ENCODE assay signal across 9 cellular contexts in the genomic region with DNA sequence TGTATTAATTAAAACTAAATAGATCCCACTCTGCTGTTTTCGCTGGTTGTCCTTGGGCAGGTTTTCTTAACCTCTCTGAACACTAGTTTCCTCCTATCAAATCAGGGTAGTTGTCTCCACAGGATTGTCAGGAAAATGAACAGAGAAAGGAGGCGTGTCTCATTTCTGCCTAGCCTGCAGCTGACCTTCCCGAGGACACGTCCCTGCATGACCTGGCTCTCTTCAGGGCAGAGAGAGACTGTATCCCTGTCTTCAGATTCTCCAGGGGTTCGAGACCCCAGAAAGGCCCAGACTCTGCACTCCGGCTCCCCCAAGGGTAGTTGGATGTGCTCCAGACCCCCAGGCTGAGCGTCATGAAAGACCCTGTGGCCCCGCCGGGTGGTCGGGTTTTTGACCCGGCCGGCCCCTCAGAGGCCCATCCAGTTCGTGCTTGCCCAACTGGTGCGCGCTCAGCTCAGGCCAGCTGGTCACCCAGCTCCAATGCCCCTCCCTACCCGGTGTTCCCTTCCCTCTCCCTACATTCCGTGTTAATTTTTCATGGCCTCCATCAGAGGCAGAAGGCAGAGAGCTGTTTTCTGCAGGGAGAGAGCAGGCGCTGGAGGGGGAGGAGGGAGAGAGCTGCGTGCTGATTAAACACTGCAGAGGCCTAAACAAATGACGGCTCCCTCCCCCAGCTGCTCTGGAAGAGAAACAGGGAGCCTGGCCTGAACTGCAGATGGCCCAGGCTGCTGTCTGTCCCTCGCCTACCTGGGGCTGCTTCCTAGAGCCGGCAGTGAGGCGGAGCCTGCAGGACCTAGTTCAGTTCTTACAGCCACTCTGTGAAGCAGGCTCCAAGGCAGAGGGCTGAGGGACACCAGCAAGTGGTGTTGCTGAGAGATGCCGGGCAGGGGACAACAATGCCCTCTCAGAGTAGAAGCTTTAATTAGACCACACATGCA.
DNase-seq lines count a peak whose midpoint lies in the region; ATAC-seq and TF ChIP-seq lines count a peak whose summit lies in the region.
"Had no signal": no experiment of that assay in that cellular context is flagged by ENCODE, and none has a peak within 500 bp of the region (broad histone marks: within the 10 kb centered on the region; RNA-seq: fewer than 3 reads in every experiment).

No MANE protein-coding gene starts in this region.

- no peak for ATAC-seq in stimulated activated naive B cell treated with anti-CD40 and anti-IgM and Interleukin-4, amounts not matched to agents 10 μg/mL and 1 μg/mL and 100 μg/mL, for 72 hours (replicated peaks)
- ATAC-seq in GM18519 (IDR thresholded peaks at IDR 0.05; ENCODE audit: low FRiP score, unreplicated experiment) = no peak
- no peak for ATAC-seq in activated naive CD4-positive, alpha-beta T cell treated with anti-CD3 and anti-CD28 coated beads, Interleukin-2, amount 50 U/mL, for 72 hours

- no peak overlapping the region for H3K4me3 ChIP-seq in BLaER1 treated with 17β-estradiol and CSF1 and Interleukin-3, amounts not matched to agents 10 nM and 100 nM
- H3K4me3 ChIP-seq in mucosa of stomach (ENCODE audit: low read length) = no peak overlapping the region

- peaks cover 13% of the 10 kb centered on the region for H3K36me3 Mint-ChIP-seq in endothelial cell (ENCODE audit: low read depth, unreplicated experiment)
- H3K36me3 Mint-ChIP-seq in stimulated activated naive B cell treated with anti-CD40 and anti-IgM and Interleukin-4, amounts not matched to agents 10 μg/mL and 1 μg/mL and 100 μg/mL, for 72 hours = peaks cover 58 to 68% of the 10 kb centered on the region in 2 donors
- no peaks in the 10 kb centered on the region for H3K36me3 Mint-ChIP-seq in activated naive CD4-positive, alpha-beta T cell treated with anti-CD3 and anti-CD28 coated beads, Interleukin-2, amount 50 U/mL, for 72 hours

- no peak for TF ChIP-seq CTCF in endothelial cell (IDR thresholded peaks at IDR 0.05; ENCODE audit: unreplicated experiment)

- no peaks in the 10 kb centered on the region for H3K27me3 ChIP-seq in BLaER1 treated with 17β-estradiol and CSF1 and Interleukin-3, amounts not matched to agents 10 nM and 100 nM
- no peaks in the 10 kb centered on the region for H3K27me3 ChIP-seq in mucosa of stomach (ENCODE audit: control insufficient read depth, insufficient read depth, low read length)

- H3K4me3 Mint-ChIP-seq in endothelial cell (ENCODE audit: unreplicated experiment) = no peak overlapping the region
- H3K4me3 Mint-ChIP-seq in stimulated activated naive B cell treated with anti-CD40 and anti-IgM and Interleukin-4, amounts not matched to agents 10 μg/mL and 1 μg/mL and 100 μg/mL, for 72 hours = peak overlapping the region in 1 of 2 donors; percentile 4
- H3K4me3 Mint-ChIP-seq: stimulated activated naive CD8-positive, alpha-beta T cell treated with anti-CD3 and anti-CD28 coated beads, Interleukin-15, Interleukin-2, amounts not matched to agents 100 ng/mL and 50 ng/mL, for 24 hours had no signal

- peaks cover 68 to 100% (median 87%) of the 10 kb centered on the region in 10 experiments for H3K4me1 ChIP-seq in BLaER1 treated with 17β-estradiol and CSF1 and Interleukin-3, amounts not matched to agents 10 nM and 100 nM
- peaks cover 73% of the 10 kb centered on the region for H3K4me1 ChIP-seq in mucosa of stomach (ENCODE audit: control insufficient read depth, insufficient read depth, low read length)

- H3K9me3 ChIP-seq in BLaER1 treated with 17β-estradiol and CSF1 and Interleukin-3, amounts not matched to agents 10 nM and 100 nM (replicated peaks in 1 of 11) = no peaks in the 10 kb centered on the region
- no peaks in the 10 kb centered on the region for H3K9me3 ChIP-seq in mucosa of stomach (ENCODE audit: control insufficient read depth, low read length)

- H3K27me3 Mint-ChIP-seq in endothelial cell (ENCODE audit: unreplicated experiment) = peaks cover 32% of the 10 kb centered on the region
- H3K27me3 Mint-ChIP-seq in stimulated activated naive B cell treated with anti-CD40 and anti-IgM and Interleukin-4, amounts not matched to agents 10 μg/mL and 1 μg/mL and 100 μg/mL, for 72 hours = no peaks in the 10 kb centered on the region
- H3K27me3 Mint-ChIP-seq: stimulated activated naive CD8-positive, alpha-beta T cell treated with anti-CD3 and anti-CD28 coated beads, Interleukin-15, Interleukin-2, amounts not matched to agents 100 ng/mL and 50 ng/mL, for 24 hours had no signal

- H4K20me1 ChIP-seq in BLaER1 treated with 17β-estradiol and CSF1 and Interleukin-3, amounts not matched to agents 10 nM and 100 nM = peaks cover 97 to 100% (median 100%) of the 10 kb centered on the region in 11 experiments

- H3K4me1 Mint-ChIP-seq in endothelial cell (ENCODE audit: unreplicated experiment) = peaks cover 38% of the 10 kb centered on the region
- H3K4me1 Mint-ChIP-seq in stimulated activated naive B cell treated with anti-CD40 and anti-IgM and Interleukin-4, amounts not matched to agents 10 μg/mL and 1 μg/mL and 100 μg/mL, for 72 hours = peaks cover 79 to 99% of the 10 kb centered on the region in 2 donors

- peak overlapping the region in 2 of 11 experiments; percentile 16 to 31; a peak in 1 of 22 replicates for H3K9ac ChIP-seq in BLaER1 treated with 17β-estradiol and CSF1 and Interleukin-3, amounts not matched to agents 10 nM and 100 nM
- H3K9ac ChIP-seq in mucosa of stomach (ENCODE audit: low read length) = peak overlapping the region; percentile 33

- H3K27ac Mint-ChIP-seq in endothelial cell (ENCODE audit: unreplicated experiment) = peak overlapping the region; percentile 72
- H3K27ac Mint-ChIP-seq in stimulated activated naive B cell treated with anti-CD40 and anti-IgM and Interleukin-4, amounts not matched to agents 10 μg/mL and 1 μg/mL and 100 μg/mL, for 72 hours = no peak overlapping the region
- no peak overlapping the region for H3K27ac Mint-ChIP-seq in activated naive CD4-positive, alpha-beta T cell treated with anti-CD3 and anti-CD28 coated beads, Interleukin-2, amount 50 U/mL, for 72 hours
- H3K27ac Mint-ChIP-seq: stimulated activated naive CD8-positive, alpha-beta T cell treated with anti-CD3 and anti-CD28 coated beads, Interleukin-15, Interleukin-2, amounts not matched to agents 100 ng/mL and 50 ng/mL, for 24 hours had no signal

- 0 out of 22 replicates have a peak overlapping the region, but pooled peaks of 1 of the 11 experiments have one; percentile 7 for H3K27ac ChIP-seq in BLaER1 treated with 17β-estradiol and CSF1 and Interleukin-3, amounts not matched to agents 10 nM and 100 nM

- no peaks in the 10 kb centered on the region for H3K9me3 Mint-ChIP-seq in endothelial cell (ENCODE audit: unreplicated experiment)
- no peaks in the 10 kb centered on the region for H3K9me3 Mint-ChIP-seq in stimulated activated naive B cell treated with anti-CD40 and anti-IgM and Interleukin-4, amounts not matched to agents 10 μg/mL and 1 μg/mL and 100 μg/mL, for 72 hours
- no peaks in the 10 kb centered on the region for H3K9me3 Mint-ChIP-seq in activated naive CD4-positive, alpha-beta T cell treated with anti-CD3 and anti-CD28 coated beads, Interleukin-2, amount 50 U/mL, for 72 hours
- H3K9me3 Mint-ChIP-seq: stimulated activated naive CD8-positive, alpha-beta T cell treated with anti-CD3 and anti-CD28 coated beads, Interleukin-15, Interleukin-2, amounts not matched to agents 100 ng/mL and 50 ng/mL, for 24 hours had no signal

- H3K36me3 ChIP-seq in BLaER1 treated with 17β-estradiol and CSF1 and Interleukin-3, amounts not matched to agents 10 nM and 100 nM = peaks cover 63 to 85% (median 82%) of the 10 kb centered on the region in 11 experiments
- H3K36me3 ChIP-seq in mucosa of stomach (ENCODE audit: control insufficient read depth, insufficient read depth, low read length) = peaks cover 3% of the 10 kb centered on the region

- H3K4me2 ChIP-seq in BLaER1 treated with 17β-estradiol and CSF1 and Interleukin-3, amounts not matched to agents 10 nM and 100 nM = peak overlapping the region in 8 of 11 experiments; percentile 0 to 97 (median 11); a peak in 7 of 22 replicates

- DNase-seq in NCI-H2081 (lab: John Stamatoyannopoulos, UW) (peak; percentile 52 to 80), endothelial cell (ENCODE audit: low spot score) (no peak), EL (no peak)
- no peak for DNase-seq in stimulated activated naive B cell treated with anti-CD40 and anti-IgM and Interleukin-4, amounts not matched to agents 10 μg/mL and 1 μg/mL and 100 μg/mL, for 72 hours
- DNase-seq in activated naive CD4-positive, alpha-beta T cell treated with anti-CD3 and anti-CD28 coated beads, Interleukin-2, amount 50 U/mL, for 72 hours (ENCODE audit: low spot score in 2 of 2) = no peak

Comparison
In these comparisons a context has a peak if more than half of its experiments do, and no peak if none do; other contexts are left out.
1. DNase-seq: peak in NCI-H2081 (2 of 2); none in endothelial cell (single experiment), stimulated activated naive B cell treated with anti-CD40 and anti-IgM and Interleukin-4, amounts not matched to agents 10 μg/mL and 1 μg/mL and 100 μg/mL, for 72 hours (single experiment), activated naive CD4-positive, alpha-beta T cell treated with anti-CD3 and anti-CD28 coated beads, Interleukin-2, amount 50 U/mL, for 72 hours (0 of 2) and EL (single experiment).